Comparison of ENCODE assay signal across 18 cellular contexts in the genomic region with DNA sequence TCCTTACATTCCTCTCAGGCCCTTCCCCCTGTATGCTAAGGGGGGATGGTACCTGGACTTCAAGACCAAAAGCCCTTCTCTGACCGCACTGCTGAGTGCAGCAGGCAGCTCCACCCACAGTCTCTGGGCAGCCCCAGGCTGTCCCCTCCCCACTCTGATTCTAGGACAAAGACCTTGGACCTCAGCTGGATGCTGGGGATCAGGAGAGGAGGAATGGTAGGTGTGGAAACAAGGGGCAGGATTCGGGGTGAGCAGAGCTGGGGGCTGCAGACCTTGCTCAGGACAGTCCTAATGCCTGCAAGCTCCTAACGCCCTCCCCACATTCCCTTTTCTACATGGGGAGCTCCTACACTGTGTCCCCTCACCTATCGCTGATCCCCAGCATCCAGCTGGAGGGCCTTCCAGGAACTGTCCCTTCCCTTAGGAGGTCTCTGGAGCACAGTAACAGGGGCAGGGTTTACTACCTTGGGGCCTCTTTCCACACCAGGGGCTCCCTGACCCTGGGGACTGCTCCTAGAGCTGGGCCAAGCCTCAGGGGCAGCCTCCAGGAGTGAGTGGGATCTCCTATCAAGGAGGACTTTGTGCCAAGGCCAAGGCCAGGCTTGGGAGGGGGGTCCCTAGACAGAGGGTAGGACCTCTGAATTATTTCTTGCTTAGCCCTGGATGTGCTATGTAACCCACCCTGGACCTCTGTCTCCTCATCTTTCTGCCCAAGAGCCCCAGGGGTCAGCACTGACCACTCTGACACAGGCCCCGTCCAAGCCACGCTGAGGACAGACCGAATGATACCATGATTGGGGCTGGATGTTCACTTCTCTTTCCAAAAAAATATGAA. TPM values are rescaled to one million over a fixed set of nuclear protein-coding genes. Genes with fewer than 3 reads are reported as not detected.
DNase-seq lines count a peak whose midpoint lies in the region; ATAC-seq, FAIRE-seq and TF ChIP-seq lines count a peak whose summit lies in the region.
"Had no signal": no experiment of that assay in that cellular context is flagged by ENCODE, and none has a peak within 500 bp of the region (broad histone marks: within the 10 kb centered on the region; RNA-seq: fewer than 3 reads in every experiment).

No MANE protein-coding gene starts in this region.

- TF ChIP-seq EP300 in HepG2 (IDR thresholded peaks at IDR 0.05; ENCODE audit: low read depth in 2 of 2, low read length in 2 of 2) (no peak), HepG2 (CRISPR knock-in tag; IDR thresholded peaks at IDR 0.05; ENCODE audit: borderline replicate concordance) (no peak), esophagus muscularis mucosa (IDR thresholded peaks at IDR 0.05) (no peak)

- ATAC-seq in HepG2: peak; percentile 70
- ATAC-seq in right lobe of liver: no peak
- ATAC-seq: PC-3 had no signal

- POLR2A ChIA-PET in HepG2 (lab: Yijun Ruan, JAX): interaction anchor here (1.1 kb wide), 1 partner anchor 33 kb away, joined by 5 read pairs; a partner anchor contains a TSS

- CTCF ChIA-PET in HepG2 (lab: Yijun Ruan, JAX; ENCODE audit: low intra/inter-chr PET ratio, low total read pairs): no interaction called here

- H3K27ac ChIP-seq in HepG2 (ENCODE audit: extremely low read length, insufficient read depth, low read length) (no peak overlapping the region), right lobe of liver (no peak overlapping the region), esophagus muscularis mucosa (replicated peaks in 1 of 4) (no peak overlapping the region)
- H3K27ac ChIP-seq: C4-2B, SJCRH30 had no signal

- DNase-seq in HepG2 (ENCODE audit: low spot score) (peak; percentile 25), right lobe of liver (no peak), esophagus muscularis mucosa (ENCODE audit: extremely low spot score) (peak; percentile 81), pons (ENCODE audit: low spot score) (no peak), immature natural killer cell (no peak), T-helper 9 cell (no peak)
- DNase-seq in stimulated activated CD8-positive, alpha-beta memory T cell treated with anti-CD3 and anti-CD28 coated beads, Interleukin-4, amount 100 ng/mL, for 48 hours: peak; percentile 6
- DNase-seq: EL, NCI-H2029, NCI-H446 treated with DMSO at 0.1 percent for 48 hours, NCI-H748 treated with DMSO at 0.1 percent for 48 hours, PC-3, SJCRH30 had no signal

- H3K27me3 ChIP-seq in HepG2 (ENCODE audit: control insufficient read depth in 1 of 2, insufficient read depth in 2 of 2, low read length in 2 of 2): no peaks in the 10 kb centered on the region
- no peaks in the 10 kb centered on the region for H3K27me3 ChIP-seq in right lobe of liver
- H3K27me3 ChIP-seq in esophagus muscularis mucosa: peaks cover 0 to 11% (median 0%) of the 10 kb centered on the region in 4 donors
- H3K27me3 ChIP-seq: SJCRH30 had no signal

- WGBS in HepG2 (ENCODE audit: low lambda C conversion rate): 69% methylated on average over 6 of the region's 7 CpGs
- 100% methylated on average over 2 of the region's 7 CpGs for WGBS in right lobe of liver (ENCODE audit: insufficient coverage, low coverage, low lambda C conversion rate, missing lambda C conversion rate)
- WGBS in esophagus muscularis mucosa: 90% methylated on average over 7 of the region's 7 CpGs

- TF ChIP-seq CTCF in HepG2 (CRISPR knock-in tag; IDR thresholded peaks at IDR 0.05): no peak
- no peak for TF ChIP-seq CTCF in right lobe of liver (IDR thresholded peaks at IDR 0.05)
- TF ChIP-seq CTCF in esophagus muscularis mucosa (IDR thresholded peaks at IDR 0.05): no peak
- TF ChIP-seq CTCF in nephron (IDR thresholded peaks at IDR 0.05; ENCODE audit: unreplicated experiment in 3 of 3): no peak

- H3K9me3 Mint-ChIP-seq in nephron (no peaks in the 10 kb centered on the region), immature natural killer cell (no peaks in the 10 kb centered on the region)

- FAIRE-seq in HepG2 (lab: Jason Lieb, UNC): peak; percentile 36
- FAIRE-seq: A204.1 had no signal

- intact Hi-C loops in HepG2 (cut with micrococcal nuclease; ENCODE audit: unreplicated experiment) (no loop called here), right lobe of liver (cut with DNase I) (no loop called here), esophagus muscularis mucosa (cut with DNase I) (no loop called here)

- H3K27me3 Mint-ChIP-seq in nephron (ENCODE audit: low read depth) (peaks cover 3% of the 10 kb centered on the region), immature natural killer cell (ENCODE audit: low read depth in 3 of 3) (peaks cover 0 to 2% (median 0%) of the 10 kb centered on the region in 3 donors)

- peak overlapping the region; percentile 18; the same call in 1 of the 2 replicates for H3K4me2 ChIP-seq in HepG2 (ENCODE audit: low read depth, low read length)

- no peak for TF ChIP-seq POLR2A in HepG2 (IDR thresholded peaks at IDR 0.05; ENCODE audit: insufficient read depth in 1 of 2, low read depth in 2 of 2, low read length in 2 of 2)
- TF ChIP-seq POLR2A in right lobe of liver (IDR thresholded peaks at IDR 0.05): no peak
- TF ChIP-seq POLR2A in esophagus muscularis mucosa (IDR thresholded peaks at IDR 0.05; ENCODE audit: low read depth): no peak

- BruUV-seq in HepG2 (replicated peaks; lab: Mats Ljungman, UMichigan): no TSS peak

- no peak overlapping the region for H3K4me3 ChIP-seq in HepG2 (replicated peaks in 1 of 3; ENCODE audit: insufficient read depth in 1 of 3, low read depth in 2 of 3, low read length in 3 of 3)
- no peak overlapping the region for H3K4me3 ChIP-seq in right lobe of liver
- no peak overlapping the region for H3K4me3 ChIP-seq in esophagus muscularis mucosa
- H3K4me3 ChIP-seq: HAP-1, SJCRH30 had no signal

- no peaks in the 10 kb centered on the region for H3K9me3 ChIP-seq in HepG2 (ENCODE audit: low read length)
- H3K9me3 ChIP-seq in right lobe of liver: no peaks in the 10 kb centered on the region
- no peaks in the 10 kb centered on the region for H3K9me3 ChIP-seq in esophagus muscularis mucosa
- H3K9me3 ChIP-seq: HAP-1, SJCRH30 had no signal

- no peaks in the 10 kb centered on the region for H4K20me1 ChIP-seq in HepG2 (ENCODE audit: insufficient read depth, low read length)

- no peaks in the 10 kb centered on the region for H3K36me3 ChIP-seq in HepG2 (replicated peaks in 1 of 2; ENCODE audit: control insufficient read depth in 1 of 2, insufficient read depth in 2 of 2, low read length in 2 of 2)
- H3K36me3 ChIP-seq in right lobe of liver: no peaks in the 10 kb centered on the region
- H3K36me3 ChIP-seq in esophagus muscularis mucosa: no peaks in the 10 kb centered on the region
- H3K36me3 ChIP-seq: HAP-1, SJCRH30 had no signal

- H3K36me3 Mint-ChIP-seq in nephron (ENCODE audit: low read depth) (no peaks in the 10 kb centered on the region), immature natural killer cell (no peaks in the 10 kb centered on the region)

- H3K4me3 Mint-ChIP-seq in nephron: no peak overlapping the region
- H3K4me3 Mint-ChIP-seq in immature natural killer cell: no peak overlapping the region

- H2AFZ ChIP-seq in HepG2 (ENCODE audit: low read length): no peak overlapping the region

- H3K27ac Mint-ChIP-seq in nephron (peak overlapping the region in 2 of 3 experiments; percentile 60 to 69), immature natural killer cell (no peak overlapping the region)

- in situ Hi-C loops in HepG2 (cut with HindIII; ENCODE audit: extremely low pct_ligation_motif_present, low pct_unique_long_range_greater_than_20kb): loop anchor here (25.0 kb wide), 1 partner anchor 397 kb away; a partner anchor contains a TSS

- no peak for TF ChIP-seq RAD21 in HepG2 (CRISPR knock-in tag; IDR thresholded peaks at IDR 0.05)

- H3K4me1 Mint-ChIP-seq in nephron: peaks cover 4% of the 10 kb centered on the region
- no peaks in the 10 kb centered on the region for H3K4me1 Mint-ChIP-seq in immature natural killer cell

- no peaks in the 10 kb centered on the region for H3K79me2 ChIP-seq in HepG2 (ENCODE audit: insufficient read depth, low read length)

- no peak overlapping the region for H3K9ac ChIP-seq in HepG2 (ENCODE audit: insufficient read depth, low read depth, low read length)

- H3K4me1 ChIP-seq in HepG2 (ENCODE audit: insufficient read depth, low read length): peaks cover 50% of the 10 kb centered on the region
- H3K4me1 ChIP-seq in right lobe of liver: peaks cover 0 to 7% (median 0%) of the 10 kb centered on the region in 4 donors
- no peaks in the 10 kb centered on the region for H3K4me1 ChIP-seq in esophagus muscularis mucosa
- H3K4me1 ChIP-seq: HAP-1, SJCRH30 had no signal

RNA-seq across cellular contexts. Expression of a gene that starts 5.6 kb away (rescaled TPM):
- total RNA-seq in HepG2 (2016; rRNA removed; fragmentation: Illumina TruSeq; extraction: Trizol) (4.3 and 7.6 TPM in 2 replicates), right lobe of liver (1 to 10 TPM in 1 of 6 experiments, not detected in 5; 1.0 TPM), esophagus muscularis mucosa (1 to 10 TPM in 2 of 4 donors, under 1 TPM in 1, not detected in 1; 0.99 to 1.9 (median 1.1) TPM)
- 1.0 and 1.9 TPM in 2 replicates for total RNA-seq in HepG2 (2016; cell fraction: cytosol; rRNA removed; fragmentation: Illumina TruSeq; extraction: Trizol; ENCODE audit: low read depth)
- 3.7 and 6.4 TPM in 2 replicates for total RNA-seq in HepG2 (2016; cell fraction: insoluble cytoplasmic fraction; rRNA removed; fragmentation: Illumina TruSeq; extraction: Trizol)
- total RNA-seq in HepG2 (2016; cell fraction: membrane; rRNA removed; fragmentation: Illumina TruSeq; extraction: Trizol): 4.7 and 5.3 TPM in 2 replicates
- total RNA-seq in HepG2 (2016; cell fraction: nucleus; rRNA removed; fragmentation: Illumina TruSeq; extraction: Trizol): 5.6 and 6.8 TPM in 2 replicates
- polyA plus RNA-seq in HepG2 (2011; rRNA removed) (5.0 and 5.3 TPM in 2 replicates), immature natural killer cell (not detected)
- polyA plus RNA-seq in HepG2 (2011; cell fraction: cytosol; rRNA removed): 3.6 and 5.9 TPM in 2 replicates
- 4.7 and 5.6 TPM in 2 replicates for polyA plus RNA-seq in HepG2 (2011; cell fraction: nucleus; rRNA removed)
- polyA plus RNA-seq in HepG2 (2012): 2.5 and 3.7 TPM in 2 replicates
- polyA plus RNA-seq in HepG2 (2016; cell fraction: cytosol; fragmentation: Illumina TruSeq; extraction: Trizol; ENCODE audit: low read depth): 2.8 and 3.0 TPM in 2 replicates
- 3.9 and 4.5 TPM in 2 replicates for polyA plus RNA-seq in HepG2 (2016; cell fraction: insoluble cytoplasmic fraction; fragmentation: Illumina TruSeq; extraction: Trizol; ENCODE audit: low read depth)
- 5.5 TPM in 2 replicates for polyA plus RNA-seq in HepG2 (2016; cell fraction: membrane; fragmentation: Illumina TruSeq; extraction: Trizol; ENCODE audit: low read depth)
- 8.6 and 9.4 TPM in 2 replicates for polyA plus RNA-seq in HepG2 (2016; cell fraction: nucleus; fragmentation: Illumina TruSeq; extraction: Trizol; ENCODE audit: insufficient read depth, low read depth)
- 10.8 TPM in 1 of 2 replicates, not detected in the other for polyA minus RNA-seq in HepG2 (2011; rRNA and poly(A)+ RNA removed; ENCODE audit: low replicate concordance)
- polyA minus RNA-seq in HepG2 (2011; cell fraction: cytosol; rRNA and poly(A)+ RNA removed): 2.8 and 2.9 TPM in 2 replicates
- polyA minus RNA-seq in HepG2 (2011; cell fraction: nucleus; rRNA and poly(A)+ RNA removed): 1.2 and 2.1 TPM in 2 replicates
- total RNA-seq: HT1080, PC-3 had no signal

RNA-seq across cellular contexts. Expression of a gene that starts 32.4 kb away (rescaled TPM):
- total RNA-seq in HepG2 (2016; rRNA removed; fragmentation: Illumina TruSeq; extraction: Trizol): 18.7 and 64.6 TPM in 2 replicates
- 7.7 and 10.2 TPM in 2 replicates for total RNA-seq in HepG2 (2016; cell fraction: cytosol; rRNA removed; fragmentation: Illumina TruSeq; extraction: Trizol; ENCODE audit: low read depth)
- total RNA-seq in HepG2 (2016; cell fraction: insoluble cytoplasmic fraction; rRNA removed; fragmentation: Illumina TruSeq; extraction: Trizol): 17.1 and 62.4 TPM in 2 replicates
- 13.7 and 16.5 TPM in 2 replicates for total RNA-seq in HepG2 (2016; cell fraction: membrane; rRNA removed; fragmentation: Illumina TruSeq; extraction: Trizol)
- total RNA-seq in HepG2 (2016; cell fraction: nucleus; rRNA removed; fragmentation: Illumina TruSeq; extraction: Trizol): 78.4 and 82.0 TPM in 2 replicates
- polyA plus RNA-seq in HepG2 (2011; rRNA removed): 113 and 120 TPM in 2 replicates
- 56.7 and 104 TPM in 2 replicates for polyA plus RNA-seq in HepG2 (2011; cell fraction: cytosol; rRNA removed)
- 450 and 596 TPM in 2 replicates for polyA plus RNA-seq in HepG2 (2011; cell fraction: nucleus; rRNA removed)
- 41.5 and 50.0 TPM in 2 replicates for polyA plus RNA-seq in HepG2 (2012)
- polyA plus RNA-seq in HepG2 (2016; cell fraction: cytosol; fragmentation: Illumina TruSeq; extraction: Trizol; ENCODE audit: low read depth): 9.2 and 9.6 TPM in 2 replicates
- 19.1 and 25.3 TPM in 2 replicates for polyA plus RNA-seq in HepG2 (2016; cell fraction: insoluble cytoplasmic fraction; fragmentation: Illumina TruSeq; extraction: Trizol; ENCODE audit: low read depth)
- polyA plus RNA-seq in HepG2 (2016; cell fraction: membrane; fragmentation: Illumina TruSeq; extraction: Trizol; ENCODE audit: low read depth): 9.6 and 14.2 TPM in 2 replicates
- polyA plus RNA-seq in HepG2 (2016; cell fraction: nucleus; fragmentation: Illumina TruSeq; extraction: Trizol; ENCODE audit: insufficient read depth, low read depth): 186 and 190 TPM in 2 replicates
- 93.6 and 129 TPM in 2 replicates for polyA minus RNA-seq in HepG2 (2011; rRNA and poly(A)+ RNA removed; ENCODE audit: low replicate concordance)
- 49.2 and 50.5 TPM in 2 replicates for polyA minus RNA-seq in HepG2 (2011; cell fraction: cytosol; rRNA and poly(A)+ RNA removed)
- 100 and 101 TPM in 2 replicates for polyA minus RNA-seq in HepG2 (2011; cell fraction: nucleus; rRNA and poly(A)+ RNA removed)
- 10 to 100 TPM; 19.7 to 25.3 (median 21.6) TPM for total RNA-seq in right lobe of liver
- total RNA-seq in esophagus muscularis mucosa: 10 to 100 TPM; 19.5 to 33.5 (median 24.9) TPM
- 10 to 100 TPM; 11.8 to 20.8 (median 17.3) TPM for polyA plus RNA-seq in immature natural killer cell

RNA-seq across cellular contexts. Expression of a gene that starts 32.6 kb away (rescaled TPM):
- total RNA-seq in HepG2 (2016; rRNA removed; fragmentation: Illumina TruSeq; extraction: Trizol) (4.8 and 5.3 TPM in 2 replicates), right lobe of liver (1 to 10 TPM; 4.7 to 6.4 (median 5.3) TPM), esophagus muscularis mucosa (1 to 10 TPM; 3.0 to 5.0 (median 3.6) TPM)
- 10.8 and 12.2 TPM in 2 replicates for total RNA-seq in HepG2 (2016; cell fraction: cytosol; rRNA removed; fragmentation: Illumina TruSeq; extraction: Trizol; ENCODE audit: low read depth)
- 2.9 and 3.7 TPM in 2 replicates for total RNA-seq in HepG2 (2016; cell fraction: insoluble cytoplasmic fraction; rRNA removed; fragmentation: Illumina TruSeq; extraction: Trizol)
- total RNA-seq in HepG2 (2016; cell fraction: membrane; rRNA removed; fragmentation: Illumina TruSeq; extraction: Trizol): 3.9 and 5.2 TPM in 2 replicates
- 2.9 and 5.1 TPM in 2 replicates for total RNA-seq in HepG2 (2016; cell fraction: nucleus; rRNA removed; fragmentation: Illumina TruSeq; extraction: Trizol)
- polyA plus RNA-seq in HepG2 (2011; rRNA removed) (4.3 and 5.5 TPM in 2 replicates), immature natural killer cell (1 to 10 TPM; 4.7 to 8.8 (median 5.9) TPM)
- polyA plus RNA-seq in HepG2 (2011; cell fraction: cytosol; rRNA removed): 3.5 and 5.8 TPM in 2 replicates
- 1.6 and 3.2 TPM in 2 replicates for polyA plus RNA-seq in HepG2 (2011; cell fraction: nucleus; rRNA removed)
- polyA plus RNA-seq in HepG2 (2012): 2.2 and 6.4 TPM in 2 replicates
- polyA plus RNA-seq in HepG2 (2016; cell fraction: cytosol; fragmentation: Illumina TruSeq; extraction: Trizol; ENCODE audit: low read depth): 5.6 and 5.8 TPM in 2 replicates
- 6.1 and 6.6 TPM in 2 replicates for polyA plus RNA-seq in HepG2 (2016; cell fraction: insoluble cytoplasmic fraction; fragmentation: Illumina TruSeq; extraction: Trizol; ENCODE audit: low read depth)
- 5.2 and 6.0 TPM in 2 replicates for polyA plus RNA-seq in HepG2 (2016; cell fraction: membrane; fragmentation: Illumina TruSeq; extraction: Trizol; ENCODE audit: low read depth)
- 5.7 and 7.0 TPM in 2 replicates for polyA plus RNA-seq in HepG2 (2016; cell fraction: nucleus; fragmentation: Illumina TruSeq; extraction: Trizol; ENCODE audit: insufficient read depth, low read depth)
- polyA minus RNA-seq in HepG2 (2011; rRNA and poly(A)+ RNA removed; ENCODE audit: low replicate concordance): 1.6 and 1.8 TPM in 2 replicates
- polyA minus RNA-seq in HepG2 (2011; cell fraction: cytosol; rRNA and poly(A)+ RNA removed): 1.3 and 2.1 TPM in 2 replicates
- 8.0 and 9.6 TPM in 2 replicates for polyA minus RNA-seq in HepG2 (2011; cell fraction: nucleus; rRNA and poly(A)+ RNA removed)

RNA-seq across cellular contexts. Expression of a gene that starts 50.4 kb away (rescaled TPM):
- total RNA-seq in HepG2 (2016; rRNA removed; fragmentation: Illumina TruSeq; extraction: Trizol): 0.15 and 0.24 TPM in 2 replicates
- total RNA-seq in HepG2 (2016; cell fraction: cytosol; rRNA removed; fragmentation: Illumina TruSeq; extraction: Trizol; ENCODE audit: low read depth): not detected in 2 replicates
- 0.11 TPM in 1 of 2 replicates, not detected in the other for total RNA-seq in HepG2 (2016; cell fraction: insoluble cytoplasmic fraction; rRNA removed; fragmentation: Illumina TruSeq; extraction: Trizol)
- total RNA-seq in HepG2 (2016; cell fraction: membrane; rRNA removed; fragmentation: Illumina TruSeq; extraction: Trizol): 0.06 TPM in 1 of 2 replicates, not detected in the other
- 0.28 TPM in 1 of 2 replicates, not detected in the other for total RNA-seq in HepG2 (2016; cell fraction: nucleus; rRNA removed; fragmentation: Illumina TruSeq; extraction: Trizol)
- polyA plus RNA-seq in HepG2 (2011; rRNA removed): 0.14 and 0.21 TPM in 2 replicates
- polyA plus RNA-seq in HepG2 (2011; cell fraction: cytosol; rRNA removed): 0.04 and 0.05 TPM in 2 replicates
- polyA plus RNA-seq in HepG2 (2011; cell fraction: nucleus; rRNA removed): 0.24 and 0.28 TPM in 2 replicates
- 0.32 and 0.42 TPM in 2 replicates for polyA plus RNA-seq in HepG2 (2012)
- polyA plus RNA-seq in HepG2 (2016; cell fraction: cytosol; fragmentation: Illumina TruSeq; extraction: Trizol; ENCODE audit: low read depth): 0.03 TPM in 1 of 2 replicates, not detected in the other
- polyA plus RNA-seq in HepG2 (2016; cell fraction: insoluble cytoplasmic fraction; fragmentation: Illumina TruSeq; extraction: Trizol; ENCODE audit: low read depth): 0.09 and 0.15 TPM in 2 replicates
- polyA plus RNA-seq in HepG2 (2016; cell fraction: membrane; fragmentation: Illumina TruSeq; extraction: Trizol; ENCODE audit: low read depth): 0.07 TPM in 1 of 2 replicates, not detected in the other
- polyA plus RNA-seq in HepG2 (2016; cell fraction: nucleus; fragmentation: Illumina TruSeq; extraction: Trizol; ENCODE audit: insufficient read depth, low read depth): 0.53 and 0.57 TPM in 2 replicates
- polyA minus RNA-seq in HepG2 (2011; rRNA and poly(A)+ RNA removed; ENCODE audit: low replicate concordance): 0.80 and 1.0 TPM in 2 replicates
- polyA minus RNA-seq in HepG2 (2011; cell fraction: cytosol; rRNA and poly(A)+ RNA removed): not detected in 2 replicates
- polyA minus RNA-seq in HepG2 (2011; cell fraction: nucleus; rRNA and poly(A)+ RNA removed): 0.37 and 0.39 TPM in 2 replicates
- under 1 TPM in 1 of 6 experiments, not detected in 5; 0.07 TPM for total RNA-seq in right lobe of liver
- total RNA-seq in esophagus muscularis mucosa: under 1 TPM in 1 of 4 donors, not detected in 3; 0.06 TPM
- polyA plus RNA-seq in immature natural killer cell: under 1 TPM in 1 of 3 donors, not detected in 2; 0.14 TPM
- total RNA-seq: HT1080 had no signal

RNA-seq across cellular contexts. Expression of a gene that starts 52.2 kb away (rescaled TPM):
- 500 and 628 TPM in 2 replicates for total RNA-seq in HepG2 (2016; rRNA removed; fragmentation: Illumina TruSeq; extraction: Trizol)
- 2,635 and 2,855 TPM in 2 replicates for total RNA-seq in HepG2 (2016; cell fraction: cytosol; rRNA removed; fragmentation: Illumina TruSeq; extraction: Trizol; ENCODE audit: low read depth)
- 446 and 624 TPM in 2 replicates for total RNA-seq in HepG2 (2016; cell fraction: insoluble cytoplasmic fraction; rRNA removed; fragmentation: Illumina TruSeq; extraction: Trizol)
- 2,272 and 2,458 TPM in 2 replicates for total RNA-seq in HepG2 (2016; cell fraction: membrane; rRNA removed; fragmentation: Illumina TruSeq; extraction: Trizol)
- 173 and 199 TPM in 2 replicates for total RNA-seq in HepG2 (2016; cell fraction: nucleus; rRNA removed; fragmentation: Illumina TruSeq; extraction: Trizol)
- polyA plus RNA-seq in HepG2 (2011; rRNA removed): 228 and 339 TPM in 2 replicates
- 382 and 398 TPM in 2 replicates for polyA plus RNA-seq in HepG2 (2011; cell fraction: cytosol; rRNA removed)
- 111 and 112 TPM in 2 replicates for polyA plus RNA-seq in HepG2 (2011; cell fraction: nucleus; rRNA removed)
- 423 and 572 TPM in 2 replicates for polyA plus RNA-seq in HepG2 (2012)
- 6,320 and 6,728 TPM in 2 replicates for polyA plus RNA-seq in HepG2 (2016; cell fraction: cytosol; fragmentation: Illumina TruSeq; extraction: Trizol; ENCODE audit: low read depth)
- polyA plus RNA-seq in HepG2 (2016; cell fraction: insoluble cytoplasmic fraction; fragmentation: Illumina TruSeq; extraction: Trizol; ENCODE audit: low read depth): 864 and 1,004 TPM in 2 replicates
- polyA plus RNA-seq in HepG2 (2016; cell fraction: membrane; fragmentation: Illumina TruSeq; extraction: Trizol; ENCODE audit: low read depth): 4,286 and 4,875 TPM in 2 replicates
- polyA plus RNA-seq in HepG2 (2016; cell fraction: nucleus; fragmentation: Illumina TruSeq; extraction: Trizol; ENCODE audit: insufficient read depth, low read depth): 505 and 511 TPM in 2 replicates
- polyA minus RNA-seq in HepG2 (2011; rRNA and poly(A)+ RNA removed; ENCODE audit: low replicate concordance): 85.6 and 223 TPM in 2 replicates
- 140 and 193 TPM in 2 replicates for polyA minus RNA-seq in HepG2 (2011; cell fraction: cytosol; rRNA and poly(A)+ RNA removed)
- polyA minus RNA-seq in HepG2 (2011; cell fraction: nucleus; rRNA and poly(A)+ RNA removed): 69.1 and 71.2 TPM in 2 replicates
- 100 to 1,000 TPM; 144 to 325 (median 207) TPM for total RNA-seq in right lobe of liver
- total RNA-seq in esophagus muscularis mucosa: 100 to 1,000 TPM; 778 to 889 (median 812) TPM
- 10 to 100 TPM; 51.5 to 70.0 (median 69.4) TPM for polyA plus RNA-seq in immature natural killer cell

Comparison
In these comparisons a context has a peak if more than half of its experiments do, and no peak if none do; other contexts are left out.
1. DNase-seq: peak in HepG2 (single experiment), esophagus muscularis mucosa (single experiment) and stimulated activated CD8-positive, alpha-beta memory T cell treated with anti-CD3 and anti-CD28 coated beads, Interleukin-4, amount 100 ng/mL, for 48 hours (single experiment); none in right lobe of liver (0 of 3), pons (single experiment), immature natural killer cell (0 of 3) and T-helper 9 cell (single experiment).
2. H3K27ac Mint-ChIP-seq: peak in nephron (2 of 3); none in immature natural killer cell (0 of 6).